19 cellular contexts compared by ENCODE assay signal in the genomic region with DNA sequence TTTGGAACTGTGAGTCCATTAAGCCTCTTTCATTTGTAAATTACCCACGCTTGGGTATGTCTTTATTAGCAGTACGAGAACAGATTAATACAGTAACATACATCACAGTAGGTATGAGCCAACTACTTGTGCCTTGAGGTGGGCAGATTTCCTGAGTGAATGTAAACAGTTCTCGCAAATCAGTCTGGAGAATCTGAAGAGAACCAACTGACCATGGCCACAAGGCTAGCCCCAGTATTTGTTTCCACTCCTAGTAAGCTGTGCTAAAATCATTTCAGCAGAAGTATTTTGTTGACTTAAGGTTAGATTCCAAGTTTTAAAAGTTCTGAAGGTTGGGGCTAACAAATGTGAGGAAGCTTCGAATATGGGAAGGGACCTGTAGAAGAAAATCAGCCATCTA.
A peak's percentile ranks its signal among the peaks of the same experiment; 100 is the strongest.
DNase-seq lines count a peak whose midpoint lies in the region; ATAC-seq and TF ChIP-seq lines count a peak whose summit lies in the region.
"Had no signal": no experiment of that assay in that cellular context is flagged by ENCODE, and none has a peak within 500 bp of the region (broad histone marks: within the 10 kb centered on the region; RNA-seq: fewer than 3 reads in every experiment).

No MANE protein-coding gene starts in this region.

- H3K27ac ChIP-seq in breast epithelium (peak overlapping the region; percentile 10 to 19), HUES48 (ENCODE audit: low read depth, low read length) (peak overlapping the region; percentile 43), endodermal cell (ENCODE audit: low read depth, low read length) (no peak overlapping the region)
- H3K27ac ChIP-seq: BLaER1, C4-2B, GM23248 had no signal

- WGBS in endodermal cell (ENCODE audit: insufficient coverage in 1 of 2, insufficient read length in 1 of 2), 2 experiments = 92 to 100% methylated on average over 2 to 4 of the region's 4 CpGs

- ATAC-seq in GM21619 (IDR thresholded peaks at IDR 0.05; ENCODE audit: unreplicated experiment) = no peak
- no peak for ATAC-seq in activated naive CD8-positive, alpha-beta T cell treated with anti-CD3 and anti-CD28 coated beads, Interleukin-2, amount 50 U/mL, for 24 hours
- ATAC-seq: CD8-positive, alpha-beta T cell had no signal

- H3K27ac Mint-ChIP-seq in MCF 10A (ENCODE audit: low read depth, unreplicated experiment) = no peak overlapping the region
- peak overlapping the region; percentile 27 for H3K27ac Mint-ChIP-seq in endodermal cell
- H3K27ac Mint-ChIP-seq in activated naive CD8-positive, alpha-beta T cell treated with anti-CD3 and anti-CD28 coated beads, Interleukin-2, amount 50 U/mL, for 24 hours = no peak overlapping the region
- H3K27ac Mint-ChIP-seq: B cell; CD4-positive, CD25-positive, alpha-beta regulatory T cell; CD8-positive, alpha-beta T cell; HFFc6 had no signal

- DNase-seq in breast epithelium (ENCODE audit: low spot score in 2 of 2) (no peak), MCF 10A (ENCODE audit: unreplicated experiment) (no peak), H4 (ENCODE audit: low spot score) (peak; percentile 10), endodermal cell (no peak), A172 (ENCODE audit: low spot score) (no peak)
- DNase-seq in activated naive CD8-positive, alpha-beta T cell treated with anti-CD3 and anti-CD28 coated beads, Interleukin-2, amount 50 U/mL, for 24 hours = no peak
- DNase-seq: Caco-2; CD4-positive, CD25-positive, alpha-beta regulatory T cell; CD8-positive, alpha-beta T cell; DMS153; DND-41; HFFc6 had no signal

- H3K4me3 Mint-ChIP-seq in MCF 10A (ENCODE audit: unreplicated experiment) = no peak overlapping the region
- no peak overlapping the region for H3K4me3 Mint-ChIP-seq in endodermal cell
- no peak overlapping the region for H3K4me3 Mint-ChIP-seq in activated naive CD8-positive, alpha-beta T cell treated with anti-CD3 and anti-CD28 coated beads, Interleukin-2, amount 50 U/mL, for 24 hours
- H3K4me3 Mint-ChIP-seq: B cell; CD4-positive, CD25-positive, alpha-beta regulatory T cell; CD8-positive, alpha-beta T cell; HFFc6 had no signal

- no peaks in the 10 kb centered on the region for H3K9me3 Mint-ChIP-seq in MCF 10A (ENCODE audit: unreplicated experiment)
- H3K9me3 Mint-ChIP-seq in endodermal cell = no peaks in the 10 kb centered on the region
- no peaks in the 10 kb centered on the region for H3K9me3 Mint-ChIP-seq in activated naive CD8-positive, alpha-beta T cell treated with anti-CD3 and anti-CD28 coated beads, Interleukin-2, amount 50 U/mL, for 24 hours
- H3K9me3 Mint-ChIP-seq: CD4-positive, CD25-positive, alpha-beta regulatory T cell; CD8-positive, alpha-beta T cell; HFFc6 had no signal

- H3K36me3 ChIP-seq in breast epithelium = no peaks in the 10 kb centered on the region
- H3K36me3 ChIP-seq in HUES48 (ENCODE audit: control insufficient read depth, insufficient read depth, low read length) = no peaks in the 10 kb centered on the region
- no peaks in the 10 kb centered on the region for H3K36me3 ChIP-seq in endodermal cell (ENCODE audit: control insufficient read depth, insufficient read depth, low read length)
- H3K36me3 ChIP-seq: BLaER1 had no signal

- H3K4me1 ChIP-seq in breast epithelium = no peaks in the 10 kb centered on the region
- H3K4me1 ChIP-seq in HUES48 (ENCODE audit: control insufficient read depth, insufficient read depth, low read length) = peaks cover 16% of the 10 kb centered on the region
- H3K4me1 ChIP-seq in endodermal cell (ENCODE audit: control insufficient read depth, insufficient read depth, low read length) = no peaks in the 10 kb centered on the region
- H3K4me1 ChIP-seq: BLaER1, Caco-2 had no signal

- BruUV-seq in MCF 10A (replicated peaks; lab: Mats Ljungman, UMichigan) = no TSS peak

- H3K4me3 ChIP-seq in breast epithelium = no peak overlapping the region
- H3K4me3 ChIP-seq in HUES48 (ENCODE audit: low read depth, low read length) = no peak overlapping the region
- H3K4me3 ChIP-seq in endodermal cell (ENCODE audit: low read length) = no peak overlapping the region
- H3K4me3 ChIP-seq: BLaER1, GM23248, HAP-1 had no signal

- CTCF ChIA-PET in MCF 10A (lab: Yijun Ruan, JAX) = no interaction called here

- intact Hi-C loops in breast epithelium (cut with DNase I; ENCODE audit: low total_unique reads) = no loop called here
- intact Hi-C loops in MCF 10A (cut with micrococcal nuclease) = no loop called here

- POLR2A ChIA-PET in MCF 10A (lab: Yijun Ruan, JAX) = interaction anchor here (0.7 to 1.8 kb wide), 2 partner anchors 12 to 25 kb away, joined by 3 to 6 read pairs; no protein-coding TSS in a partner anchor

- no peak overlapping the region for H3K9ac ChIP-seq in HUES48 (ENCODE audit: low read depth, low read length)
- no peak overlapping the region for H3K9ac ChIP-seq in endodermal cell (ENCODE audit: extremely low read depth, low read length, poor library complexity, severe bottlenecking)
- H3K9ac ChIP-seq: BLaER1, GM23248 had no signal

- H3K36me3 Mint-ChIP-seq in MCF 10A (ENCODE audit: insufficient read depth, unreplicated experiment) = no peaks in the 10 kb centered on the region
- no peaks in the 10 kb centered on the region for H3K36me3 Mint-ChIP-seq in endodermal cell (ENCODE audit: low read depth)
- no peaks in the 10 kb centered on the region for H3K36me3 Mint-ChIP-seq in activated naive CD8-positive, alpha-beta T cell treated with anti-CD3 and anti-CD28 coated beads, Interleukin-2, amount 50 U/mL, for 24 hours (ENCODE audit: low read depth)
- H3K36me3 Mint-ChIP-seq: CD8-positive, alpha-beta T cell had no signal

- no peak for TF ChIP-seq CTCF in breast epithelium (IDR thresholded peaks at IDR 0.05)
- no peak for TF ChIP-seq CTCF in MCF 10A (IDR thresholded peaks at IDR 0.05; ENCODE audit: unreplicated experiment)
- no peak for TF ChIP-seq CTCF in endodermal cell (conservative IDR thresholded peaks at IDR 0.05)

- H3K27me3 Mint-ChIP-seq in MCF 10A (ENCODE audit: insufficient read depth, unreplicated experiment) = no peaks in the 10 kb centered on the region
- no peaks in the 10 kb centered on the region for H3K27me3 Mint-ChIP-seq in endodermal cell (ENCODE audit: insufficient read depth)
- H3K27me3 Mint-ChIP-seq in activated naive CD8-positive, alpha-beta T cell treated with anti-CD3 and anti-CD28 coated beads, Interleukin-2, amount 50 U/mL, for 24 hours = no peaks in the 10 kb centered on the region
- H3K27me3 Mint-ChIP-seq: B cell; CD4-positive, CD25-positive, alpha-beta regulatory T cell had no signal

- no peaks in the 10 kb centered on the region for H3K27me3 ChIP-seq in breast epithelium
- no peaks in the 10 kb centered on the region for H3K27me3 ChIP-seq in HUES48 (ENCODE audit: control insufficient read depth, insufficient read depth, low read length)
- H3K27me3 ChIP-seq in endodermal cell (ENCODE audit: control insufficient read depth, insufficient read depth, low read length, poor library complexity, severe bottlenecking) = no peaks in the 10 kb centered on the region
- H3K27me3 ChIP-seq: BLaER1 had no signal

- no peak for TF ChIP-seq POLR2A in breast epithelium (IDR thresholded peaks at IDR 0.05)

- H3K4me1 Mint-ChIP-seq in MCF 10A (ENCODE audit: insufficient read depth, unreplicated experiment) (peaks cover 5% of the 10 kb centered on the region), endodermal cell (peaks cover 14% of the 10 kb centered on the region)
- H3K4me1 Mint-ChIP-seq in activated naive CD8-positive, alpha-beta T cell treated with anti-CD3 and anti-CD28 coated beads, Interleukin-2, amount 50 U/mL, for 24 hours = no peaks in the 10 kb centered on the region

- no peaks in the 10 kb centered on the region for H3K9me3 ChIP-seq in breast epithelium
- H3K9me3 ChIP-seq in HUES48 (ENCODE audit: control insufficient read depth, insufficient read depth, low read length) = no peaks in the 10 kb centered on the region
- H3K9me3 ChIP-seq in endodermal cell (ENCODE audit: control insufficient read depth, low read length) = no peaks in the 10 kb centered on the region
- H3K9me3 ChIP-seq: BLaER1, Caco-2, HAP-1 had no signal
